ENCODE assay signal across 8 cellular contexts in the genomic region with DNA sequence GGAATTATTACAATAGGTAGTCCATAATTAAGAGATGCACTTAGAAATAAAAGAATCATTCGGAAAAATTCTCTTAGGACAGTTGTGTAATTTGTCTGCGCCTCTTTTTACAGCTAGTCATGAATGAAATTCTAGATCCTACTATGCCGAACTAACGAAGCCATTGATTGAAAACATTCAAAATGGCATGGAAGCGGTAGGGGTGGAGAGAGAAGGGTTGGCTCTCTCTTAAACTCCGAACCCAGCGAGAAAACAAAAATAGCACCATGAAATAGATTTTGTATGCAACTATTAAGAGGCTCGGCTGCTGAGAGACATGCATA. TPM values are rescaled to one million over a fixed set of nuclear protein-coding genes. Genes with fewer than 3 reads are reported as not detected.
DNase-seq lines count a peak whose midpoint lies in the region; ATAC-seq lines count a peak whose summit lies in the region.

No MANE protein-coding gene starts in this region.

- H3K9ac ChIP-seq in mucosa of rectum (ENCODE audit: low read depth in 1 of 2, low read length in 2 of 2): peak overlapping the region; percentile 83 to 95

- H3K27me3 ChIP-seq in CD8-positive, alpha-beta memory T cell (ENCODE audit: insufficient read depth, low read length, poor library complexity, severe bottlenecking): no peaks in the 10 kb centered on the region
- no peaks in the 10 kb centered on the region for H3K27me3 ChIP-seq in mucosa of rectum (ENCODE audit: control insufficient read depth in 2 of 2, insufficient read depth in 2 of 2, low read length in 2 of 2)

- peaks cover 0 to 17% (median 0%) of the 10 kb centered on the region in 3 donors for H3K36me3 Mint-ChIP-seq in CD8-positive, alpha-beta memory T cell

- no peaks in the 10 kb centered on the region for H3K9me3 ChIP-seq in CD8-positive, alpha-beta memory T cell (ENCODE audit: low read length)
- H3K9me3 ChIP-seq in mucosa of rectum (ENCODE audit: control insufficient read depth in 2 of 2, low read length in 2 of 2): no peaks in the 10 kb centered on the region

- CTCF ChIA-PET in CD8-positive, alpha-beta memory T cell (lab: Charles Lee): no interaction called here

- DNase-seq in CD8-positive, alpha-beta memory T cell: peak in 1 of 5 donors; percentile 4
- DNase-seq in LHCN-M2 (ENCODE audit: low read depth) (peak; percentile 28), caudate nucleus (lab: John Stamatoyannopoulos, UW) (peak in 2 of 61 donors; percentile 18 to 37), NCI-H128 (lab: John Stamatoyannopoulos, UW; ENCODE audit: unreplicated experiment) (no peak)

- no peak overlapping the region for H3K27ac ChIP-seq in CD8-positive, alpha-beta memory T cell (ENCODE audit: low read depth, low read length)
- H3K27ac ChIP-seq in caudate nucleus (ENCODE audit: low read depth, low read length) (peak overlapping the region; percentile 84), mucosa of rectum (ENCODE audit: low read depth in 2 of 2, low read length in 2 of 2) (no peak overlapping the region)

- peaks cover 23 to 43% (median 31%) of the 10 kb centered on the region in 3 donors for H3K4me1 Mint-ChIP-seq in CD8-positive, alpha-beta memory T cell

- peaks cover 9% of the 10 kb centered on the region for H3K4me1 ChIP-seq in CD8-positive, alpha-beta memory T cell (ENCODE audit: insufficient read depth, low read length)
- peaks cover 6% of the 10 kb centered on the region in 2 donors for H3K4me1 ChIP-seq in mucosa of rectum (ENCODE audit: control insufficient read depth in 2 of 2, insufficient read depth in 2 of 2, low read length in 2 of 2)

- peak overlapping the region in 7 of 8 donors; percentile 86 to 99 (median 92) for H3K27ac Mint-ChIP-seq in CD8-positive, alpha-beta memory T cell

- peak overlapping the region; percentile 80 for H3K4me3 ChIP-seq in CD8-positive, alpha-beta memory T cell (ENCODE audit: low read length)
- H3K4me3 ChIP-seq in mucosa of rectum (ENCODE audit: low read length in 2 of 2): peak overlapping the region; percentile 84 to 98

- no peaks in the 10 kb centered on the region for H3K36me3 ChIP-seq in CD8-positive, alpha-beta memory T cell (ENCODE audit: insufficient read depth, low read length)
- H3K36me3 ChIP-seq in mucosa of rectum (ENCODE audit: control insufficient read depth in 2 of 2, insufficient read depth in 2 of 2, low read length in 2 of 2): no peaks in the 10 kb centered on the region

- H3K9me3 Mint-ChIP-seq in CD8-positive, alpha-beta memory T cell: no peaks in the 10 kb centered on the region

- H3K4me3 Mint-ChIP-seq in CD8-positive, alpha-beta memory T cell: peak overlapping the region; percentile 90 to 98 (median 96)

- H3K27me3 Mint-ChIP-seq in CD8-positive, alpha-beta memory T cell: no peaks in the 10 kb centered on the region

- POLR2A ChIA-PET in CD8-positive, alpha-beta memory T cell (lab: Charles Lee): interaction anchor here (0.6 kb wide), 1 partner anchor 23 kb away, joined by 3 read pairs; no protein-coding TSS in a partner anchor

- ATAC-seq in GM19023 (IDR thresholded peaks at IDR 0.05; ENCODE audit: unreplicated experiment) (no peak), HG02759 (IDR thresholded peaks at IDR 0.05; ENCODE audit: unreplicated experiment) (no peak), GM18909 (IDR thresholded peaks at IDR 0.05; ENCODE audit: poor library complexity, unreplicated experiment) (no peak)

RNA-seq across cellular contexts. Expression of a gene that starts 1.1 kb away (rescaled TPM):
- 1 to 10 TPM; 7.1 to 8.7 TPM for total RNA-seq in CD8-positive, alpha-beta memory T cell
- polyA plus RNA-seq in CD8-positive, alpha-beta memory T cell: 1.5 TPM
- total RNA-seq in LHCN-M2 (2014; rRNA removed): 6.0 and 7.8 TPM in 2 replicates
- 1.7 TPM for polyA plus RNA-seq in LHCN-M2 (2012)
